Comparison of ENCODE assay signal across 32 cellular contexts in the genomic region with DNA sequence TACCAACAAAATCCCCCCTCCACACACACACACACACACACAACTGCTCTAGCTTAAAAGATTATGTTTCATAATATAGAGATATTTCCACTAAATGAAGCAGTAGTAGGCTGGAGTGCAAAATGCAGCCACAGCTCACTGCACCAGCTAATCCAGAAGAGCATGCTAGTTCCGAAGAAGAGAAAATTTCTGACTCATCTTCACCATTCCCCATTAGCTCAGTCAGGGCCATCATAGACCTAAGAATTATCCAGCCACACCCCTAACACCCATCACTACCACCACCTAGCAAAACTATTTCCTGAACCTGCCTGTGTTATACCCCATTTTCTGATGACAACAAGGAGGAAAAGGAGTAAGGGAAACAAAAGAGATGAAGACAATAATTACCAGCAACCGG.
"Had no signal": no experiment of that assay in that cellular context is flagged by ENCODE, and none has a peak within 500 bp of the region (broad histone marks: within the 10 kb centered on the region; RNA-seq: fewer than 3 reads in every experiment).

No MANE protein-coding gene starts in this region.

- DNase-seq: activated CD4-positive, alpha-beta T cell treated with anti-CD3 and anti-CD28 coated beads for 36 hours; activated CD4-positive, alpha-beta T cell treated with anti-CD3 and anti-CD28 coated beads, Interleukin-2, amount 10 ng/mL, durations not matched to agents 7 days and 5 days; activated CD4-positive, alpha-beta T cell treated with anti-CD3 and anti-CD28 coated beads, Interleukin-2, amount 50 U/mL, for 48 hours; activated CD8-positive, alpha-beta T cell treated with anti-CD3 and anti-CD28 coated beads, Interleukin-2, amount 10 ng/mL, durations not matched to agents 7 days and 5 days; activated gamma-delta T cell; activated naive CD4-positive, alpha-beta T cell treated with Interleukin-2 at 50 U/mL for 16 hours; activated naive CD8-positive, alpha-beta T cell treated with anti-CD3 and anti-CD28 coated beads, Interleukin-2, amount 10 ng/mL, durations not matched to agents 7 days and 5 days; activated T-cell treated with anti-CD3 and anti-CD28 coated beads, Interleukin-2, amount 50 U/mL, for 24 hours; amygdala; MM.1S; MV-4-11; NCI-H1092 treated with DMSO at 0.1 percent for 48 hours; NCI-H1417; NCI-H146; NCI-H187; NCI-H2029 treated with DMSO at 0.1 percent for 48 hours; NCI-H2107; NCI-H2171; NCI-H510A; NCI-H526; NCI-H748 treated with DMSO at 0.1 percent for 48 hours; NK-92 treated with Interleukin-12 subunit alpha and Interleukin-12 subunit beta, amount 100 ng/mL, for 24 hours; SHP77; SJCRH30; T1000 had no signal

- H3K27ac ChIP-seq: ascending aorta, cardiac muscle cell, KMS-11, SJCRH30, SK-N-MC had no signal

- H3K9me3 Mint-ChIP-seq: activated CD4-positive, alpha-beta T cell treated with anti-CD3 and anti-CD28 coated beads, Interleukin-2, amount 10 ng/mL, durations not matched to agents 7 days and 5 days; activated T-cell treated with anti-CD3 and anti-CD28 coated beads, Interleukin-2, amount 50 U/mL, for 24 hours; activated T-helper 2 cell treated with anti-CD3 and anti-CD28 coated beads, Interferon-gamma antibody, Interleukin-2, Interleukin-4, amounts not matched to agents 10 μg/mL and 5 μg/mL and 100 μg/mL, durations not matched to agents 14 hours and 24 hours and 36 hours had no signal

- H3K27ac Mint-ChIP-seq: activated CD4-positive, alpha-beta T cell treated with anti-CD3 and anti-CD28 coated beads for 36 hours; activated CD4-positive, alpha-beta T cell treated with anti-CD3 and anti-CD28 coated beads, Interleukin-2, amount 10 ng/mL, durations not matched to agents 7 days and 5 days; activated CD8-positive, alpha-beta T cell treated with anti-CD3 and anti-CD28 coated beads, Interleukin-2, amount 10 ng/mL, durations not matched to agents 7 days and 5 days; activated naive CD4-positive, alpha-beta T cell treated with anti-CD3 and anti-CD28 coated beads, Interleukin-2, amount 50 U/mL, for 24 hours; activated naive CD8-positive, alpha-beta T cell treated with anti-CD3 and anti-CD28 coated beads, Interleukin-2, amount 10 ng/mL, durations not matched to agents 7 days and 5 days; activated T-cell treated with anti-CD3 and anti-CD28 coated beads, Interleukin-2, amount 50 U/mL, for 24 hours; activated T-helper 2 cell treated with anti-CD3 and anti-CD28 coated beads, Interferon-gamma antibody, Interleukin-2, Interleukin-4, amounts not matched to agents 10 μg/mL and 5 μg/mL and 100 μg/mL, durations not matched to agents 14 hours and 24 hours and 36 hours had no signal

- H3K4me3 Mint-ChIP-seq: activated CD4-positive, alpha-beta T cell treated with anti-CD3 and anti-CD28 coated beads for 36 hours; activated CD4-positive, alpha-beta T cell treated with anti-CD3 and anti-CD28 coated beads, Interleukin-2, amount 10 ng/mL, durations not matched to agents 7 days and 5 days; activated CD8-positive, alpha-beta T cell treated with anti-CD3 and anti-CD28 coated beads, Interleukin-2, amount 10 ng/mL, durations not matched to agents 7 days and 5 days; activated naive CD4-positive, alpha-beta T cell treated with anti-CD3 and anti-CD28 coated beads, Interleukin-2, amount 50 U/mL, for 24 hours; activated naive CD8-positive, alpha-beta T cell treated with anti-CD3 and anti-CD28 coated beads, Interleukin-2, amount 10 ng/mL, durations not matched to agents 7 days and 5 days; activated T-cell treated with anti-CD3 and anti-CD28 coated beads, Interleukin-2, amount 50 U/mL, for 24 hours; central memory CD8-positive, alpha-beta T cell had no signal

- H3K27me3 ChIP-seq: ascending aorta, cardiac muscle cell, SJCRH30 had no signal

- H3K27me3 Mint-ChIP-seq: activated CD4-positive, alpha-beta T cell treated with anti-CD3 and anti-CD28 coated beads for 36 hours; activated naive CD8-positive, alpha-beta T cell treated with anti-CD3 and anti-CD28 coated beads, Interleukin-2, amount 10 ng/mL, durations not matched to agents 7 days and 5 days; activated T-cell treated with anti-CD3 and anti-CD28 coated beads, Interleukin-2, amount 50 U/mL, for 24 hours; central memory CD8-positive, alpha-beta T cell had no signal

- ATAC-seq: activated CD4-positive, alpha-beta T cell treated with anti-CD3 and anti-CD28 coated beads for 36 hours; activated CD8-positive, alpha-beta T cell treated with anti-CD3 and anti-CD28 coated beads, Interleukin-2, amount 10 ng/mL, durations not matched to agents 7 days and 5 days had no signal

- H3K36me3 Mint-ChIP-seq: activated naive CD8-positive, alpha-beta T cell treated with anti-CD3 and anti-CD28 coated beads, Interleukin-2, amount 10 ng/mL, durations not matched to agents 7 days and 5 days had no signal

- H3K4me1 ChIP-seq: ascending aorta, SJCRH30 had no signal

- H3K4me1 Mint-ChIP-seq: activated CD4-positive, alpha-beta T cell treated with anti-CD3 and anti-CD28 coated beads for 36 hours; activated CD4-positive, alpha-beta T cell treated with anti-CD3 and anti-CD28 coated beads, Interleukin-2, amount 10 ng/mL, durations not matched to agents 7 days and 5 days; activated naive CD4-positive, alpha-beta T cell treated with anti-CD3 and anti-CD28 coated beads, Interleukin-2, amount 50 U/mL, for 24 hours; activated naive CD8-positive, alpha-beta T cell treated with anti-CD3 and anti-CD28 coated beads, Interleukin-2, amount 10 ng/mL, durations not matched to agents 7 days and 5 days; central memory CD8-positive, alpha-beta T cell had no signal
